In the genomic region with DNA sequence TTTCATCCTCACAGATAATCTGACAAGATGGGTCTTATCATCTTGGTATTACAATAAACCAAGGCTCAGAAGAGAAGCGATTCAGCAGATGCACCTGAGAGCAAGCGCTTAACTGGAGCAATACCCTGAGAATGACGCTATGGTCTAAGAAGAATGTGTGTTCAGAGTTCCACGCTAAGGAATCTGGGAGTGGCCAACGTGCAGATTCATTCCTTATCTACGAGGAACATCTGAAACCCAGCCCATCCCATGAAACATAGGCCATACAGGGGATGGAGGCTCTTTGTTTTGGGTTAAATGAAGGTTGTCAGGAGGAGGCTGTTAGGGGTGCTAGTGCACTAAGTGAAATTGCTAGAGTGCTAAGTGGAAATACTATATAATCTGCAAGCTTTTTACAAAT, we compare ENCODE assay signal across 12 cellular contexts. TPM values are rescaled to one million over a fixed set of nuclear protein-coding genes. Genes with fewer than 3 reads are reported as not detected.
DNase-seq lines count a peak whose midpoint lies in the region; FAIRE-seq and TF ChIP-seq lines count a peak whose summit lies in the region.
"Had no signal": no experiment of that assay in that cellular context is flagged by ENCODE, and none has a peak within 500 bp of the region (broad histone marks: within the 10 kb centered on the region; RNA-seq: fewer than 3 reads in every experiment).

No MANE protein-coding gene starts in this region.

- H3F3A ChIP-seq in OCI-LY1 (ENCODE audit: insufficient read depth, low read length) = no peaks in the 10 kb centered on the region

- H3K27ac ChIP-seq in OCI-LY1 (ENCODE audit: low read depth, low read length, poor library complexity, severe bottlenecking) (peak overlapping the region; percentile 77), small intestine (ENCODE audit: low read depth in 1 of 2, low read length in 1 of 2) (no peak overlapping the region)

- no peak for DNase-seq in activated naive CD4-positive, alpha-beta T cell (lab: John Stamatoyannopoulos, UW)
- DNase-seq in dermis blood vessel endothelial cell (peak; percentile 7), small intestine (peak; percentile 73), amygdala (lab: John Stamatoyannopoulos, UW) (no peak), NCI-H345 (lab: John Stamatoyannopoulos, UW) (no peak), GM20000 (ENCODE audit: low spot score) (no peak)
- DNase-seq: natural killer cell, NCI-H187 treated with DMSO at 0.1 percent for 48 hours, T1000 had no signal

- H3K4me3 Mint-ChIP-seq in activated naive CD4-positive, alpha-beta T cell treated with anti-CD3 and anti-CD28 coated beads, Interleukin-2, amount 50 U/mL, for 24 hours = no peak overlapping the region
- H3K4me3 Mint-ChIP-seq: natural killer cell had no signal

- no peaks in the 10 kb centered on the region for H3K9me2 ChIP-seq in OCI-LY1 (ENCODE audit: low read depth, low read length)

- 22 to 44% (median 34%) methylated on average over 6 of the region's 6 CpGs for WGBS in small intestine, 3 donors

- H3K27ac Mint-ChIP-seq in activated naive CD4-positive, alpha-beta T cell treated with anti-CD3 and anti-CD28 coated beads, Interleukin-2, amount 50 U/mL, for 24 hours = peak overlapping the region; percentile 65

- H3K9me3 ChIP-seq in OCI-LY1 (ENCODE audit: low read length) = peaks cover 5% of the 10 kb centered on the region; the same call in 1 of the 2 replicates
- no peaks in the 10 kb centered on the region for H3K9me3 ChIP-seq in small intestine (ENCODE audit: control insufficient read depth, low read depth)

- H3K36me3 Mint-ChIP-seq in activated naive CD4-positive, alpha-beta T cell treated with anti-CD3 and anti-CD28 coated beads, Interleukin-2, amount 50 U/mL, for 24 hours = peaks cover 2% of the 10 kb centered on the region
- H3K36me3 Mint-ChIP-seq: natural killer cell had no signal

- H3K27me3 Mint-ChIP-seq in activated naive CD4-positive, alpha-beta T cell treated with anti-CD3 and anti-CD28 coated beads, Interleukin-2, amount 50 U/mL, for 24 hours = no peaks in the 10 kb centered on the region

- FAIRE-seq in small intestine (lab: Jason Lieb, UNC) = no peak
- FAIRE-seq: HepG2 had no signal

- no peaks in the 10 kb centered on the region for H3K36me3 ChIP-seq in OCI-LY1 (ENCODE audit: insufficient read depth, low read length)
- H3K36me3 ChIP-seq in small intestine (ENCODE audit: control insufficient read depth in 2 of 2, insufficient read depth in 2 of 2, low read length in 2 of 2) = no peaks in the 10 kb centered on the region

- no peaks in the 10 kb centered on the region for H3K27me3 ChIP-seq in OCI-LY1 (ENCODE audit: insufficient read depth, low read length)
- no peaks in the 10 kb centered on the region for H3K27me3 ChIP-seq in small intestine (ENCODE audit: control insufficient read depth in 2 of 2, insufficient read depth in 2 of 2, low read length in 2 of 2)

- no peaks in the 10 kb centered on the region for H3K79me2 ChIP-seq in OCI-LY1 (ENCODE audit: insufficient read depth, low read length)

- H2AFZ ChIP-seq in OCI-LY1 (ENCODE audit: low read length) = no peak overlapping the region

- TF ChIP-seq CTCF in OCI-LY1 (IDR thresholded peaks at IDR 0.05; ENCODE audit: low read length) = no peak
- TF ChIP-seq CTCF in GM20000 (IDR thresholded peaks at IDR 0.05; ENCODE audit: extremely low read depth, missing control alignments) = no peak

- no peaks in the 10 kb centered on the region for H4K20me1 ChIP-seq in OCI-LY1 (ENCODE audit: insufficient read depth, low read length)

- H3K4me3 ChIP-seq in OCI-LY1 (ENCODE audit: low read depth, low read length, poor library complexity, severe bottlenecking) = no peak overlapping the region
- H3K4me3 ChIP-seq in small intestine (ENCODE audit: low read depth in 1 of 2, low read length in 2 of 2) = no peak overlapping the region

- no peak overlapping the region for H3K4me2 ChIP-seq in OCI-LY1 (ENCODE audit: low read length)

- H3K4me1 ChIP-seq in OCI-LY1 (ENCODE audit: insufficient read depth, low read length, severe bottlenecking) (peaks cover 32% of the 10 kb centered on the region), small intestine (ENCODE audit: control insufficient read depth in 2 of 2, insufficient read depth in 1 of 2, low read depth in 1 of 2, low read length in 1 of 2) (no peaks in the 10 kb centered on the region)

- no peaks in the 10 kb centered on the region for H3K9me3 Mint-ChIP-seq in activated naive CD4-positive, alpha-beta T cell treated with anti-CD3 and anti-CD28 coated beads, Interleukin-2, amount 50 U/mL, for 24 hours
- H3K9me3 Mint-ChIP-seq: natural killer cell had no signal

- H3K9ac ChIP-seq in OCI-LY1 (ENCODE audit: low read length) = no peak overlapping the region

- H3K4me1 Mint-ChIP-seq in activated naive CD4-positive, alpha-beta T cell treated with anti-CD3 and anti-CD28 coated beads, Interleukin-2, amount 50 U/mL, for 24 hours = peaks cover 89% of the 10 kb centered on the region

RNA-seq across cellular contexts. Expression of a gene that starts 28.5 kb away (rescaled TPM):
- total RNA-seq in dermis blood vessel endothelial cell = 3.7 and 4.7 TPM in 2 replicates
- 100 to 1,000 TPM in 1 of 3 donors, 10 to 100 TPM in 1, 1 to 10 TPM in 1; 8.7 to 117 (median 67.6) TPM for polyA plus RNA-seq in small intestine

Comparison
In these comparisons a context has a peak if more than half of its experiments do, and no peak if none do; other contexts are left out.
1. DNase-seq: peak in dermis blood vessel endothelial cell (single experiment) and small intestine (single experiment); none in activated naive CD4-positive, alpha-beta T cell (0 of 4), amygdala (0 of 56), NCI-H345 (single experiment) and GM20000 (single experiment).